1 cellular context compared by ENCODE assay signal in genomic region chr6:28525496-28526039, GRCh38.
TF ChIP-seq lines count a peak whose summit lies in the region.

GPX5 (plus strand) TSS chr6:28525881; CDS start chr6:28526014, 133 bp downstream.

TF ChIP-seq in GM23338, 12 proteins besides CTCF, POLR2A, EP300 and RAD21:
- TF ChIP-seq ZNF462 (CRISPR knock-in tag; IDR thresholded peaks at IDR 0.05) (no peak), NANOG (IDR thresholded peaks at IDR 0.05; ENCODE audit: borderline replicate concordance) (no peak), REST (IDR thresholded peaks at IDR 0.05; ENCODE audit: unreplicated experiment) (no peak), CREB1 (CRISPR knock-in tag; IDR thresholded peaks at IDR 0.05; ENCODE audit: low read depth) (no peak), EZH2phosphoT487 (IDR thresholded peaks at IDR 0.05; ENCODE audit: unreplicated experiment) (no peak), ETS1 (IDR thresholded peaks at IDR 0.05) (no peak), JUNB (IDR thresholded peaks at IDR 0.05; ENCODE audit: unreplicated experiment) (no peak), ZNF331 (CRISPR knock-in tag; IDR thresholded peaks at IDR 0.05; ENCODE audit: low read depth) (no peak), POLR2AphosphoS5 (IDR thresholded peaks at IDR 0.05; ENCODE audit: low read depth) (no peak), STAT1 (IDR thresholded peaks at IDR 0.05; ENCODE audit: unreplicated experiment) (no peak), ZNF114 (CRISPR knock-in tag; IDR thresholded peaks at IDR 0.05) (no peak), EZH2 (IDR thresholded peaks at IDR 0.05; ENCODE audit: low read depth, unreplicated experiment) (no peak)
